8 cellular contexts compared by ENCODE assay signal in genomic region chr14:50396636-50397460, GRCh38. TPM values are rescaled to one million over a fixed set of nuclear protein-coding genes. Genes with fewer than 3 reads are reported as not detected.
DNase-seq lines count a peak whose midpoint lies in the region; ATAC-seq and TF ChIP-seq lines count a peak whose summit lies in the region.

TSS of gene CDKL1 (minus strand) at chr14:50396881. CDS start at chr14:50395868, 1,013 bp downstream.

- no peak for TF ChIP-seq CTCF in mucosa of descending colon (IDR thresholded peaks at IDR 0.05)

- no peaks in the 10 kb centered on the region for H3K27me3 ChIP-seq in esophagus (ENCODE audit: control insufficient read depth in 1 of 2, insufficient read depth in 2 of 2, low read length in 2 of 2)

- peak; percentile 24 for DNase-seq in A172 (ENCODE audit: low spot score)
- DNase-seq in NCI-H526 treated with DMSO at 0.1 percent for 48 hours (lab: John Stamatoyannopoulos, UW), result peak; percentile 50
- peak; percentile 50 for DNase-seq in activated T-cell treated with anti-CD3 and anti-CD28 coated beads, Interleukin-2, amount 50 U/mL, for 1 hour
- peak; percentile 76 to 88 (median 82) for DNase-seq in mucosa of descending colon
- peak; percentile 61 for DNase-seq in stimulated activated CD8-positive, alpha-beta memory T cell treated with anti-CD3 and anti-CD28 coated beads, Interleukin-4, amount 100 ng/mL, for 48 hours

- ATAC-seq in GM18505 (IDR thresholded peaks at IDR 0.05; ENCODE audit: unreplicated experiment) (peak; percentile 57), HG03025 (IDR thresholded peaks at IDR 0.05; ENCODE audit: low FRiP score, unreplicated experiment) (peak; percentile 40), mucosa of descending colon (peak; percentile 89)

- TF ChIP-seq POLR2A in GM18505 (IDR thresholded peaks at IDR 0.05; ENCODE audit: borderline replicate concordance, extremely low read depth, insufficient read depth, insufficient read length), result no peak

- WGBS in esophagus, 2 donors, result 0% methylated on average over 64 to 77 of the region's 77 CpGs

- peak within 1 kb of the TSS; percentile 58 to 68 for H3K4me3 ChIP-seq in esophagus (ENCODE audit: low read depth in 1 of 2, low read length in 2 of 2)
- H3K4me3 ChIP-seq in mucosa of descending colon, result peak within 1 kb of the TSS; percentile 36

- intact Hi-C loops in mucosa of descending colon (cut with DNase I, micrococcal nuclease), result loop anchor here in 1 of 2 donors (10.0 kb wide), 1 partner anchor 82 kb away; the partner anchor contains the start of genes DMAC2L and L2HGDH

- H3K4me1 ChIP-seq in esophagus (ENCODE audit: control insufficient read depth in 2 of 2, insufficient read depth in 2 of 2, low read length in 1 of 2) (peaks cover 0 to 3% of the 10 kb centered on the region in 2 donors), mucosa of descending colon (ENCODE audit: low read depth) (peaks cover 2% of the 10 kb centered on the region)

- H3K9me3 ChIP-seq in esophagus (ENCODE audit: control insufficient read depth in 2 of 2, insufficient read depth in 1 of 2, low read depth in 1 of 2, low read length in 1 of 2) (no peaks in the 10 kb centered on the region), mucosa of descending colon (no peaks in the 10 kb centered on the region)

- H3K36me3 ChIP-seq in esophagus (ENCODE audit: control insufficient read depth in 2 of 2, insufficient read depth in 2 of 2, low read length in 1 of 2), result no peaks in the 10 kb centered on the region
- H3K36me3 ChIP-seq in mucosa of descending colon (ENCODE audit: low read depth), result no peaks in the 10 kb centered on the region

- peak within 1 kb of the TSS; percentile 84 for H3K27ac ChIP-seq in esophagus (ENCODE audit: low read depth in 2 of 2, low read length in 1 of 2)

RNA-seq across cellular contexts. Expression of gene CDKL1, which starts in this region (rescaled TPM):
- 0.07 and 0.24 TPM in 2 replicates for total RNA-seq in A172 (2014; rRNA removed; shearing (Covaris generic))
- 1 to 10 TPM; 1.6 to 1.7 TPM for polyA plus RNA-seq in esophagus
- 10 to 100 TPM; 31.0 to 70.4 (median 53.5) TPM for total RNA-seq in mucosa of descending colon

Comparison
In these comparisons a context has a peak if more than half of its experiments do, and no peak if none do; other contexts are left out.
1. Peak in every context shown above with its lines: DNase-seq, ATAC-seq, H3K4me3 ChIP-seq and H3K27ac ChIP-seq.
2. RNA of gene CDKL1 (total RNA-seq): 31.0 to 70.4 TPM in mucosa of descending colon; 0.07 to 0.24 TPM in A172; every median in the first group is over 10 times any median in the second.
3. Peak in DNase-seq in A172; RNA of the gene not detected or under 1 TPM.
4. DNase-seq: peak in every context shown above with its lines; median percentile 82 in mucosa of descending colon; 61 in stimulated activated CD8-positive, alpha-beta memory T cell treated with anti-CD3 and anti-CD28 coated beads, Interleukin-4, amount 100 ng/mL, for 48 hours; 50 in NCI-H526 treated with DMSO at 0.1 percent for 48 hours; 50 in activated T-cell treated with anti-CD3 and anti-CD28 coated beads, Interleukin-2, amount 50 U/mL, for 1 hour; 24 in A172.